In genomic region chr21:35457097-35457496, GRCh38 we compare ENCODE assay signal across 20 cellular contexts.
"Had no signal": no experiment of that assay in that cellular context is flagged by ENCODE, and none has a peak within 500 bp of the region (broad histone marks: within the 10 kb centered on the region; RNA-seq: fewer than 3 reads in every experiment).

No MANE protein-coding gene starts in this region.

- H3K36me3 ChIP-seq: left ventricle myocardium inferior, sigmoid colon, upper lobe of left lung had no signal

- H3K9me3 ChIP-seq: left ventricle myocardium inferior, sigmoid colon, upper lobe of left lung had no signal

- H3K9me3 Mint-ChIP-seq: activated T-helper 17 cell treated with anti-CD3 and anti-CD28 coated beads, Interleukin-2, amount 50 U/mL, for 72 hours; dendritic cell treated with granulocyte-macrophage colony-stimulating factor and Interleukin-4, amounts not matched to agents 40 ng/mL and 50 ng/mL, for 4 days had no signal

- ATAC-seq: activated T-helper 17 cell treated with anti-CD3 and anti-CD28 coated beads, Interleukin-2, amount 50 U/mL, for 72 hours; foreskin keratinocyte; naive thymus-derived CD8-positive, alpha-beta T cell; T-helper 17 cell had no signal

- H3K4me3 ChIP-seq: left ventricle myocardium inferior, sigmoid colon, smooth muscle cell, upper lobe of left lung had no signal

- H3K36me3 Mint-ChIP-seq: brain had no signal

- H3K27ac ChIP-seq: foreskin keratinocyte, left ventricle myocardium inferior, sigmoid colon, upper lobe of left lung had no signal

- H3K27ac Mint-ChIP-seq: activated T-helper 17 cell treated with anti-CD3 and anti-CD28 coated beads, Interleukin-2, amount 50 U/mL, for 72 hours; brain; dendritic cell treated with granulocyte-macrophage colony-stimulating factor and Interleukin-4, amounts not matched to agents 40 ng/mL and 50 ng/mL, for 4 days; naive thymus-derived CD8-positive, alpha-beta T cell; progenitor cell of endocrine pancreas; T-helper 17 cell had no signal

- DNase-seq: activated CD4-positive, CD25-positive, alpha-beta regulatory T cell; activated T-cell treated with anti-CD3 and anti-CD28 coated beads, Interleukin-2, amount 50 U/mL, for 1 hour; aorta; effector CD4-positive, alpha-beta T cell; erythroblast; foreskin keratinocyte; left ventricle myocardium inferior; naive thymus-derived CD8-positive, alpha-beta T cell; retina; sigmoid colon; stimulated activated CD4-positive, alpha-beta T cell treated with anti-CD3 and anti-CD28 coated beads, Interleukin-2, amount 100 ng/mL, for 48 hours; stimulated activated CD8-positive, alpha-beta memory T cell treated with anti-CD3 and anti-CD28 coated beads, Interleukin-4, amount 100 ng/mL, for 48 hours; stimulated activated naive CD4-positive, alpha-beta T cell; T-helper 17 cell; upper lobe of left lung had no signal

- H3K27me3 ChIP-seq: foreskin keratinocyte, sigmoid colon, upper lobe of left lung had no signal

- H3K4me1 ChIP-seq: foreskin keratinocyte, left ventricle myocardium inferior, sigmoid colon, upper lobe of left lung had no signal

- H3K4me3 Mint-ChIP-seq: activated T-helper 17 cell treated with anti-CD3 and anti-CD28 coated beads, Interleukin-2, amount 50 U/mL, for 72 hours; brain; dendritic cell treated with granulocyte-macrophage colony-stimulating factor and Interleukin-4, amounts not matched to agents 40 ng/mL and 50 ng/mL, for 4 days; naive thymus-derived CD8-positive, alpha-beta T cell; T-helper 17 cell had no signal

- H3K4me1 Mint-ChIP-seq: activated T-helper 17 cell treated with anti-CD3 and anti-CD28 coated beads, Interleukin-2, amount 50 U/mL, for 72 hours; brain; naive thymus-derived CD8-positive, alpha-beta T cell; T-helper 17 cell had no signal

- H3K27me3 Mint-ChIP-seq: brain; dendritic cell treated with granulocyte-macrophage colony-stimulating factor and Interleukin-4, amounts not matched to agents 40 ng/mL and 50 ng/mL, for 4 days; progenitor cell of endocrine pancreas had no signal
